ENCODE assay signal across 10 cellular contexts in the genomic region with DNA sequence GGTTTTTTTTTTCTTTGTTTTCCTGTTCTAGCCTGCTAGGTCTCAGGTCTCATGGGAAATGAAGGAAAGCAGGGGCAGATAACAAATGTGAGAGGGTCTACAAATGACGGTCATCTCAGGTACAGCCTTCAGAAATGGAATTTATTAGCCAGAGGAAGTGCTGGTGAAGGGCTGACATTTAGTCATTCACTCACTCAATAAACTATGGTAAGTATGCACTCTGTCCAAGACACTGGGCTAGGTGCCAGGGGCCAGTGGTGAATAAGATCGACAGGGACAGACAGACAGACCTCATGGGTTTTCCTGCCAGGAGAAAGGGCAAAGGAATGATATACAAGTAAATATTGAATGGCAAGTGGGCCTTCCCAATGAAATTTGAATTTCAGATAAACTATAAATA. TPM values are rescaled to one million over a fixed set of nuclear protein-coding genes. Genes with fewer than 3 reads are reported as not detected.
DNase-seq lines count a peak whose midpoint lies in the region; ATAC-seq and TF ChIP-seq lines count a peak whose summit lies in the region.
"Had no signal": no experiment of that assay in that cellular context is flagged by ENCODE, and none has a peak within 500 bp of the region (broad histone marks: within the 10 kb centered on the region; RNA-seq: fewer than 3 reads in every experiment).

No MANE protein-coding gene starts in this region.

- H3K9me3 ChIP-seq in skeletal muscle satellite cell (replicated peaks; ENCODE audit: low read length), result no peaks in the 10 kb centered on the region

- DNase-seq in HL-60 (ENCODE audit: low read depth in 1 of 2, low spot score in 1 of 2) (peak in 1 of 2 experiments; percentile 56), fibroblast of villous mesenchyme (ENCODE audit: low read depth) (peak; percentile 35), NCI-H2081 (lab: John Stamatoyannopoulos, UW) (no peak), NCI-H187 treated with DMSO at 0.1 percent for 48 hours (lab: John Stamatoyannopoulos, UW) (no peak), NCI-H1092 treated with DMSO at 0.1 percent for 48 hours (lab: John Stamatoyannopoulos, UW) (no peak)
- DNase-seq: activated CD8-positive, alpha-beta memory T cell treated with anti-CD3 and anti-CD28 coated beads, Interleukin-2, amount 10 ng/mL, durations not matched to agents 7 days and 5 days; effector CD4-positive, alpha-beta T cell had no signal

- peaks cover 43% of the 10 kb centered on the region for H3K4me1 ChIP-seq in skeletal muscle satellite cell (ENCODE audit: control insufficient read depth, insufficient read depth, low read length)

- ATAC-seq in SK-N-SH treated with all-trans-retinoic acid at 6 μM for 48 hours (peak; percentile 74), HG03097 (IDR thresholded peaks at IDR 0.05; ENCODE audit: low FRiP score, unreplicated experiment) (no peak)
- ATAC-seq: activated CD8-positive, alpha-beta memory T cell treated with anti-CD3 and anti-CD28 coated beads, Interleukin-2, amount 10 ng/mL, durations not matched to agents 7 days and 5 days had no signal

- H3K27me3 ChIP-seq in HL-60 (ENCODE audit: insufficient read depth, poor library complexity, severe bottlenecking) (no peaks in the 10 kb centered on the region), skeletal muscle satellite cell (ENCODE audit: control insufficient read depth, insufficient read depth, low read length) (no peaks in the 10 kb centered on the region)

- H3K9ac ChIP-seq in skeletal muscle satellite cell (ENCODE audit: low read depth, low read length), result peak overlapping the region; percentile 60

- peak overlapping the region; percentile 96 for H3K27ac ChIP-seq in HL-60 (replicated peaks)

- peak overlapping the region; percentile 69 for H3K4me2 ChIP-seq in skeletal muscle satellite cell (ENCODE audit: low read length)

- H3K4me3 ChIP-seq in HL-60 (replicated peaks; ENCODE audit: insufficient read depth, low read length) (no peak overlapping the region), fibroblast of villous mesenchyme (ENCODE audit: low read depth, low read length) (no peak overlapping the region), skeletal muscle satellite cell (ENCODE audit: low read length) (peak overlapping the region; percentile 18)

- TF ChIP-seq CTCF in HL-60 (IDR thresholded peaks at IDR 0.05; ENCODE audit: insufficient read depth, low read length) (no peak), fibroblast of villous mesenchyme (IDR thresholded peaks at IDR 0.05; ENCODE audit: insufficient read depth, low read depth, low read length) (no peak)

- no peaks in the 10 kb centered on the region for H3K36me3 ChIP-seq in skeletal muscle satellite cell (ENCODE audit: insufficient read depth, low read length)

TF ChIP-seq in SK-N-SH treated with all-trans-retinoic acid at 6 μM for 48 hours, 23 proteins besides CTCF, POLR2A, EP300 and RAD21:
- TF ChIP-seq ESRRG (CRISPR knock-in tag; IDR thresholded peaks at IDR 0.05) (no peak), ZC3H10 (CRISPR knock-in tag; IDR thresholded peaks at IDR 0.05) (no peak), CSDC2 (CRISPR knock-in tag; IDR thresholded peaks at IDR 0.05) (no peak), TCF4 (CRISPR knock-in tag; IDR thresholded peaks at IDR 0.05; ENCODE audit: borderline replicate concordance) (no peak), PPARA (CRISPR knock-in tag; IDR thresholded peaks at IDR 0.05; ENCODE audit: borderline replicate concordance) (no peak), ISL1 (CRISPR knock-in tag; IDR thresholded peaks at IDR 0.05) (peak; percentile 51)
- TF ChIP-seq, protein P1, sequence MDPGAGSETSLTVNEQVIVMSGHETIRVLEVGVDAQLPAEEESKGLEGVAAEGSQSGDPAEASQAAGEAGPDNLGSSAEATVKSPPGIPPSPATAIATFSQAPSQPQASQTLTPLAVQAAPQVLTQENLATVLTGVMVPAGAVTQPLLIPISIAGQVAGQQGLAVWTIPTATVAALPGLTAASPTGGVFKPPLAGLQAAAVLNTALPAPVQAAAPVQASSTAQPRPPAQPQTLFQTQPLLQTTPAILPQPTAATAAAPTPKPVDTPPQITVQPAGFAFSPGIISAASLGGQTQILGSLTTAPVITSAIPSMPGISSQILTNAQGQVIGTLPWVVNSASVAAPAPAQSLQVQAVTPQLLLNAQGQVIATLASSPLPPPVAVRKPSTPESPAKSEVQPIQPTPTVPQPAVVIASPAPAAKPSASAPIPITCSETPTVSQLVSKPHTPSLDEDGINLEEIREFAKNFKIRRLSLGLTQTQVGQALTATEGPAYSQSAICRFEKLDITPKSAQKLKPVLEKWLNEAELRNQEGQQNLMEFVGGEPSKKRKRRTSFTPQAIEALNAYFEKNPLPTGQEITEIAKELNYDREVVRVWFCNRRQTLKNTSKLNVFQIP (CRISPR knock-in tag; IDR thresholded peaks at IDR 0.05; ENCODE audit: borderline replicate concordance, low read depth), result no peak
- TF ChIP-seq, protein P2, sequence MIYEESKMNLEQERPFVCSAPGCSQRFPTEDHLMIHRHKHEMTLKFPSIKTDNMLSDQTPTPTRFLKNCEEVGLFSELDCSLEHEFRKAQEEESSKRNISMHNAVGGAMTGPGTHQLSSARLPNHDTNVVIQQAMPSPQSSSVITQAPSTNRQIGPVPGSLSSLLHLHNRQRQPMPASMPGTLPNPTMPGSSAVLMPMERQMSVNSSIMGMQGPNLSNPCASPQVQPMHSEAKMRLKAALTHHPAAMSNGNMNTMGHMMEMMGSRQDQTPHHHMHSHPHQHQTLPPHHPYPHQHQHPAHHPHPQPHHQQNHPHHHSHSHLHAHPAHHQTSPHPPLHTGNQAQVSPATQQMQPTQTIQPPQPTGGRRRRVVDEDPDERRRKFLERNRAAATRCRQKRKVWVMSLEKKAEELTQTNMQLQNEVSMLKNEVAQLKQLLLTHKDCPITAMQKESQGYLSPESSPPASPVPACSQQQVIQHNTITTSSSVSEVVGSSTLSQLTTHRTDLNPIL (CRISPR knock-in tag; IDR thresholded peaks at IDR 0.05; ENCODE audit: low read depth), result no peak

RNA-seq across cellular contexts. Expression of a gene that starts 6.3 kb away (rescaled TPM):
- under 0.01 TPM in 1 of 2 replicates, not detected in the other for total RNA-seq in fibroblast of villous mesenchyme
- total RNA-seq in skeletal muscle satellite cell (2012; rRNA removed), result not detected in 2 replicates
- total RNA-seq: activated CD8-positive, alpha-beta memory T cell treated with anti-CD3 and anti-CD28 coated beads, Interleukin-2, amount 10 ng/mL, durations not matched to agents 7 days and 5 days had no signal

RNA-seq across cellular contexts. Expression of a gene that starts 22.3 kb away (rescaled TPM):
- total RNA-seq in fibroblast of villous mesenchyme, result 16.4 and 21.6 TPM in 2 replicates
- total RNA-seq in skeletal muscle satellite cell (2012; rRNA removed), result 11.7 and 12.0 TPM in 2 replicates
